ENCODE assay signal across 34 cellular contexts in genomic region chr14:56650977-56651376, GRCh38.
"Had no signal": no experiment of that assay in that cellular context is flagged by ENCODE, and none has a peak within 500 bp of the region (broad histone marks: within the 10 kb centered on the region; RNA-seq: fewer than 3 reads in every experiment).

No MANE protein-coding gene starts in this region.

- H3K79me2 ChIP-seq: hepatocyte had no signal

- H3K4me1 ChIP-seq: body of pancreas, gastroesophageal sphincter, pancreas, prostate gland, stomach, thyroid gland, upper lobe of right lung had no signal

- H3K36me3 ChIP-seq: adrenal gland, prostate gland, thyroid gland, upper lobe of right lung had no signal

- H3K9me3 ChIP-seq: adrenal gland, body of pancreas, gastroesophageal sphincter, pancreas, prostate gland, stomach, thyroid gland, upper lobe of right lung had no signal

- DNase-seq: activated CD4-positive, alpha-beta T cell treated with anti-CD3 and anti-CD28 coated beads, Interleukin-2, amount 50 U/mL, for 1 hour; activated CD4-positive, CD25-positive, alpha-beta regulatory T cell treated with anti-CD3 and anti-CD28 coated beads, Interleukin-2, amount 50 U/mL, for 72 hours; activated CD8-positive, alpha-beta T cell treated with anti-CD3 and anti-CD28 coated beads for 36 hours; activated naive CD4-positive, alpha-beta T cell treated with Interleukin-2 at 50 U/mL for 16 hours; activated naive CD8-positive, alpha-beta T cell treated with anti-CD3 and anti-CD28 coated beads for 36 hours; activated T-cell treated with anti-CD3 and anti-CD28 coated beads, Interleukin-2, amount 50 U/mL, for 48 hours; aorta; body of pancreas; cerebellar nuclear complex; effector memory CD8-positive, alpha-beta T cell; left cardiac atrium; mammary epithelial cell; midbrain; naive thymus-derived CD8-positive, alpha-beta T cell; nucleus accumbens; pancreas; retina; stimulated activated CD4-positive, alpha-beta T cell treated with anti-CD3 and anti-CD28 coated beads, Interleukin-15, amount 100 ng/mL, for 24 hours; stimulated activated CD4-positive, alpha-beta T cell treated with anti-CD3 and anti-CD28 coated beads, Interleukin-2, amount 100 ng/mL, for 24 hours; stimulated activated naive B cell treated with anti-CD40 and anti-IgM and Interleukin-4, amounts not matched to agents 10 μg/mL and 1 μg/mL and 100 μg/mL, for 72 hours; stomach; T-helper 17 cell; T1000; thyroid gland; upper lobe of right lung had no signal

- H2AFZ ChIP-seq: hepatocyte had no signal

- H3K27ac Mint-ChIP-seq: activated CD8-positive, alpha-beta T cell treated with anti-CD3 and anti-CD28 coated beads for 36 hours; activated naive CD8-positive, alpha-beta T cell treated with anti-CD3 and anti-CD28 coated beads for 36 hours; activated T-helper 2 cell treated with anti-CD3 and anti-CD28 coated beads, Interferon-gamma antibody, Interleukin-2, Interleukin-4, amounts not matched to agents 10 μg/mL and 5 μg/mL and 100 μg/mL, durations not matched to agents 14 hours and 24 hours and 36 hours; effector memory CD8-positive, alpha-beta T cell; T-helper 17 cell had no signal

- H3K27me3 Mint-ChIP-seq: activated CD8-positive, alpha-beta T cell treated with anti-CD3 and anti-CD28 coated beads for 36 hours; activated naive CD8-positive, alpha-beta T cell treated with anti-CD3 and anti-CD28 coated beads for 36 hours; effector memory CD8-positive, alpha-beta T cell; naive thymus-derived CD8-positive, alpha-beta T cell; stimulated activated naive B cell treated with anti-CD40 and anti-IgM and Interleukin-4, amounts not matched to agents 10 μg/mL and 1 μg/mL and 100 μg/mL, for 72 hours; T-helper 17 cell had no signal

- H3K27ac ChIP-seq: body of pancreas, gastroesophageal sphincter, hepatocyte, pancreas, prostate gland, stomach, thyroid gland, upper lobe of right lung had no signal

- H3K9me3 Mint-ChIP-seq: activated CD8-positive, alpha-beta T cell treated with anti-CD3 and anti-CD28 coated beads for 36 hours; activated naive CD8-positive, alpha-beta T cell treated with anti-CD3 and anti-CD28 coated beads for 36 hours; activated T-helper 2 cell treated with anti-CD3 and anti-CD28 coated beads, Interferon-gamma antibody, Interleukin-2, Interleukin-4, amounts not matched to agents 10 μg/mL and 5 μg/mL and 100 μg/mL, durations not matched to agents 14 hours and 24 hours and 36 hours; effector memory CD8-positive, alpha-beta T cell; naive thymus-derived CD8-positive, alpha-beta T cell; neural crest cell; stimulated activated naive B cell treated with anti-CD40 and anti-IgM and Interleukin-4, amounts not matched to agents 10 μg/mL and 1 μg/mL and 100 μg/mL, for 72 hours had no signal

- ATAC-seq: activated CD8-positive, alpha-beta T cell treated with anti-CD3 and anti-CD28 coated beads for 36 hours; body of pancreas; effector memory CD8-positive, alpha-beta T cell; gastroesophageal sphincter; left cardiac atrium; naive thymus-derived CD8-positive, alpha-beta T cell; pancreas; stimulated activated naive B cell treated with anti-CD40 and anti-IgM and Interleukin-4, amounts not matched to agents 10 μg/mL and 1 μg/mL and 100 μg/mL, for 72 hours; T-helper 17 cell; upper lobe of right lung had no signal

- FAIRE-seq: endothelial cell of umbilical vein, keratinocyte, pancreas had no signal

- H3K4me3 ChIP-seq: adrenal gland, body of pancreas, coronary artery, gastroesophageal sphincter, hepatocyte, pancreas, prostate gland, stomach, thyroid gland, upper lobe of right lung had no signal

- H3K4me3 Mint-ChIP-seq: activated CD8-positive, alpha-beta T cell treated with anti-CD3 and anti-CD28 coated beads for 36 hours; activated naive CD8-positive, alpha-beta T cell treated with anti-CD3 and anti-CD28 coated beads for 36 hours; effector memory CD8-positive, alpha-beta T cell; naive thymus-derived CD8-positive, alpha-beta T cell; neural crest cell; stimulated activated naive B cell treated with anti-CD40 and anti-IgM and Interleukin-4, amounts not matched to agents 10 μg/mL and 1 μg/mL and 100 μg/mL, for 72 hours; T-helper 17 cell had no signal

- H3K4me1 Mint-ChIP-seq: activated naive CD8-positive, alpha-beta T cell treated with anti-CD3 and anti-CD28 coated beads for 36 hours; naive thymus-derived CD8-positive, alpha-beta T cell; stimulated activated naive B cell treated with anti-CD40 and anti-IgM and Interleukin-4, amounts not matched to agents 10 μg/mL and 1 μg/mL and 100 μg/mL, for 72 hours; T-helper 17 cell had no signal

- H3K27me3 ChIP-seq: adrenal gland, body of pancreas, gastroesophageal sphincter, hepatocyte, pancreas, stomach, thyroid gland, upper lobe of right lung had no signal

- H3K4me2 ChIP-seq: hepatocyte had no signal
